In the genomic region with DNA sequence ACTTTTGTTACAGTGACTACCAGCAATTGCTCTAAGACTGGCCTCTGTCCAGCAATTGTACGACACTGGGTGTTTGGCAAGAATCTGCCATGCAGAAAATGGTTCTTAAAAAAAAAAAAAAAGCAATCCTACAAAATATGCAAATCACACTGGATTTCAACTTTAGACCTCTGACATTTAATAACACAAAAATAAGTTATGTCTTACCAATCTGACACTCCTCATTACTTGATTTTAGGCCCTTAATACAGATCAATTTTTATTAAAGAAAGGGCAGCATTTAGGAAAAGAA, we compare ENCODE assay signal across 20 cellular contexts.
"Had no signal": no experiment of that assay in that cellular context is flagged by ENCODE, and none has a peak within 500 bp of the region (broad histone marks: within the 10 kb centered on the region; RNA-seq: fewer than 3 reads in every experiment).

No MANE protein-coding gene starts in this region.

- H3K27me3 ChIP-seq: SJSA1 had no signal

- H3K4me1 ChIP-seq: SJSA1 had no signal

- H3K9me3 ChIP-seq: SJSA1 had no signal

- H3K4me3 ChIP-seq: SJSA1, SK-N-MC had no signal

- H3K36me3 ChIP-seq: SJSA1 had no signal

- H3K27ac ChIP-seq: HL-60, SJSA1, SK-N-MC had no signal

- DNase-seq: KBM-7, MV-4-11, NCI-H1048, NCI-H1105, NCI-H1417 treated with DMSO at 0.1 percent for 48 hours, NCI-H146, NCI-H187, NCI-H2081 treated with DMSO at 0.1 percent for 48 hours, NCI-H2171, NCI-H226, NCI-H446, NCI-H510A, NCI-H524 treated with DMSO at 0.1 percent for 48 hours, NCI-H69, NCI-H774, RPMI8226, SIG-M5 had no signal
